1 cellular context compared by ENCODE assay signal in genomic region chr20:19661717-19662637, GRCh38.
A peak's percentile ranks its signal among the peaks of the same experiment; 100 is the strongest.
TF ChIP-seq lines count a peak whose summit lies in the region.

No MANE protein-coding gene starts in this region.

TF ChIP-seq in HepG2, 621 proteins besides CTCF, POLR2A, EP300 and RAD21 (continued from another document and continues in another):
- no peak for TF ChIP-seq ZFP36L2 (CRISPR knock-in tag; IDR thresholded peaks at IDR 0.05)
- TF ChIP-seq CREM (IDR thresholded peaks at IDR 0.05): no peak
- no peak for TF ChIP-seq CREM (CRISPR knock-in tag; IDR thresholded peaks at IDR 0.05)
- 0 out of 2 replicates have a peak, but pooled peaks have one; percentile 50 for TF ChIP-seq IRF9 (CRISPR knock-in tag; IDR thresholded peaks at IDR 0.05; ENCODE audit: borderline replicate concordance)
- TF ChIP-seq ZNF138 (CRISPR knock-in tag; IDR thresholded peaks at IDR 0.05; ENCODE audit: low read depth): peak; percentile 57; the same call in 1 of the 2 replicates
- peak; percentile 33; the same call in 1 of the 2 replicates for TF ChIP-seq ZNF331 (CRISPR knock-in tag; IDR thresholded peaks at IDR 0.05)
- TF ChIP-seq ZNF142 (CRISPR knock-in tag; IDR thresholded peaks at IDR 0.05): no peak
- no peak for TF ChIP-seq GPN1 (CRISPR knock-in tag; IDR thresholded peaks at IDR 0.05; ENCODE audit: borderline replicate concordance)
- no peak for TF ChIP-seq KMT2B (CRISPR knock-in tag; IDR thresholded peaks at IDR 0.05)
- TF ChIP-seq, protein P1, sequence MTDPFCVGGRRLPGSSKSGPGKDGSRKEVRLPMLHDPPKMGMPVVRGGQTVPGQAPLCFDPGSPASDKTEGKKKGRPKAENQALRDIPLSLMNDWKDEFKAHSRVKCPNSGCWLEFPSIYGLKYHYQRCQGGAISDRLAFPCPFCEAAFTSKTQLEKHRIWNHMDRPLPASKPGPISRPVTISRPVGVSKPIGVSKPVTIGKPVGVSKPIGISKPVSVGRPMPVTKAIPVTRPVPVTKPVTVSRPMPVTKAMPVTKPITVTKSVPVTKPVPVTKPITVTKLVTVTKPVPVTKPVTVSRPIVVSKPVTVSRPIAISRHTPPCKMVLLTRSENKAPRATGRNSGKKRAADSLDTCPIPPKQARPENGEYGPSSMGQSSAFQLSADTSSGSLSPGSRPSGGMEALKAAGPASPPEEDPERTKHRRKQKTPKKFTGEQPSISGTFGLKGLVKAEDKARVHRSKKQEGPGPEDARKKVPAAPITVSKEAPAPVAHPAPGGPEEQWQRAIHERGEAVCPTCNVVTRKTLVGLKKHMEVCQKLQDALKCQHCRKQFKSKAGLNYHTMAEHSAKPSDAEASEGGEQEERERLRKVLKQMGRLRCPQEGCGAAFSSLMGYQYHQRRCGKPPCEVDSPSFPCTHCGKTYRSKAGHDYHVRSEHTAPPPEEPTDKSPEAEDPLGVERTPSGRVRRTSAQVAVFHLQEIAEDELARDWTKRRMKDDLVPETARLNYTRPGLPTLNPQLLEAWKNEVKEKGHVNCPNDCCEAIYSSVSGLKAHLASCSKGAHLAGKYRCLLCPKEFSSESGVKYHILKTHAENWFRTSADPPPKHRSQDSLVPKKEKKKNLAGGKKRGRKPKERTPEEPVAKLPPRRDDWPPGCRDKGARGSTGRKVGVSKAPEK (CRISPR knock-in tag; IDR thresholded peaks at IDR 0.05; ENCODE audit: borderline replicate concordance): no peak
- no peak for TF ChIP-seq KAT2B (IDR thresholded peaks at IDR 0.05; ENCODE audit: borderline replicate concordance, low read depth, low read length)
- no peak for TF ChIP-seq NFIB (CRISPR knock-in tag; IDR thresholded peaks at IDR 0.05; ENCODE audit: borderline replicate concordance)
- no peak for TF ChIP-seq MTA1 (CRISPR knock-in tag; IDR thresholded peaks at IDR 0.05; ENCODE audit: borderline replicate concordance)
- TF ChIP-seq CBFB (CRISPR knock-in tag; IDR thresholded peaks at IDR 0.05): no peak
- no peak for TF ChIP-seq MTF1 (CRISPR knock-in tag; IDR thresholded peaks at IDR 0.05)
- no peak for TF ChIP-seq ETV6 (CRISPR knock-in tag; conservative IDR thresholded peaks at IDR 0.05)
- TF ChIP-seq ARID2 (CRISPR knock-in tag; IDR thresholded peaks at IDR 0.05; ENCODE audit: borderline replicate concordance): no peak
- no peak for TF ChIP-seq KDM4B (CRISPR knock-in tag; IDR thresholded peaks at IDR 0.05)
- TF ChIP-seq BRF2 (CRISPR knock-in tag; IDR thresholded peaks at IDR 0.05): no peak
- TF ChIP-seq SALL1 (CRISPR knock-in tag; IDR thresholded peaks at IDR 0.05): peak; percentile 49
- no peak for TF ChIP-seq ZNF619 (CRISPR knock-in tag; IDR thresholded peaks at IDR 0.05)
- no peak for TF ChIP-seq ZNF547 (CRISPR knock-in tag; IDR thresholded peaks at IDR 0.05)
- no peak for TF ChIP-seq ZNF713 (CRISPR knock-in tag; IDR thresholded peaks at IDR 0.05)
- no peak for TF ChIP-seq ZNF678 (CRISPR knock-in tag; IDR thresholded peaks at IDR 0.05)
- no peak for TF ChIP-seq RBM22 (optimal IDR thresholded peaks at IDR 0.05; ENCODE audit: low read length)
- TF ChIP-seq, protein P2, sequence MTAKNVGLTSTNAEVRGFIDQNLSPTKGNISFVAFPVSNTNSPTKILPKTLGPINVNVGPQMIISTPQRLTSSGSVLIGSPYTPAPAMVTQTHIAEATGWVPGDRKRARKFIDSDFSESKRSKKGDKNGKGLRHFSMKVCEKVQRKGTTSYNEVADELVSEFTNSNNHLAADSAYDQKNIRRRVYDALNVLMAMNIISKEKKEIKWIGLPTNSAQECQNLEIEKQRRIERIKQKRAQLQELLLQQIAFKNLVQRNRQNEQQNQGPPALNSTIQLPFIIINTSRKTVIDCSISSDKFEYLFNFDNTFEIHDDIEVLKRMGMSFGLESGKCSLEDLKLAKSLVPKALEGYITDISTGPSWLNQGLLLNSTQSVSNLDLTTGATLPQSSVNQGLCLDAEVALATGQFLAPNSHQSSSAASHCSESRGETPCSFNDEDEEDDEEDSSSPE (CRISPR knock-in tag; IDR thresholded peaks at IDR 0.05): no peak
- TF ChIP-seq FUBP1 (CRISPR knock-in tag; IDR thresholded peaks at IDR 0.05; ENCODE audit: borderline replicate concordance): no peak
- no peak for TF ChIP-seq MIER2 (CRISPR knock-in tag; IDR thresholded peaks at IDR 0.05)
- 0 out of 2 replicates have a peak, but pooled peaks have one; percentile 45 for TF ChIP-seq SRY (CRISPR knock-in tag; IDR thresholded peaks at IDR 0.05)
- TF ChIP-seq PHF21A (CRISPR knock-in tag; IDR thresholded peaks at IDR 0.05): no peak
- no peak for TF ChIP-seq NRL (CRISPR knock-in tag; IDR thresholded peaks at IDR 0.05; ENCODE audit: borderline replicate concordance)
- TF ChIP-seq ZNF160 (CRISPR knock-in tag; IDR thresholded peaks at IDR 0.05): no peak
- no peak for TF ChIP-seq NFE2L1 (CRISPR knock-in tag; IDR thresholded peaks at IDR 0.05; ENCODE audit: borderline replicate concordance)
- TF ChIP-seq, protein P3, sequence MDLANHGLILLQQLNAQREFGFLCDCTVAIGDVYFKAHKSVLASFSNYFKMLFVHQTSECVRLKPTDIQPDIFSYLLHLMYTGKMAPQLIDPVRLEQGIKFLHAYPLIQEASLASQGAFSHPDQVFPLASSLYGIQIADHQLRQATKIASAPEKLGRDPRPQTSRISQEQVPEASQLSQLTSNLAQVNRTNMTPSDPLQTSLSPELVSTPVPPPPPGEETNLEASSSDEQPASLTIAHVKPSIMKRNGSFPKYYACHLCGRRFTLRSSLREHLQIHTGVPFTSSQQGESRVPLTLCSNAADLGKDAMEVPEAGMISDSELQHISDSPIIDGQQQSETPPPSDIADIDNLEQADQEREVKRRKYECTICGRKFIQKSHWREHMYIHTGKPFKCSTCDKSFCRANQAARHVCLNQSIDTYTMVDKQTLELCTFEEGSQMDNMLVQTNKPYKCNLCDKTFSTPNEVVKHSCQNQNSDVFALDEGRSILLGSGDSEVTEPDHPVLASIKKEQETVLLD (CRISPR knock-in tag; IDR thresholded peaks at IDR 0.05; ENCODE audit: low read depth): no peak
- TF ChIP-seq ZSCAN22 (CRISPR knock-in tag; IDR thresholded peaks at IDR 0.05): no peak
- TF ChIP-seq KDM2A (CRISPR knock-in tag; IDR thresholded peaks at IDR 0.05; ENCODE audit: borderline replicate concordance, low read depth): peak; percentile 74; the same call in 1 of the 2 replicates
- no peak for TF ChIP-seq ZNF263 (CRISPR knock-in tag; IDR thresholded peaks at IDR 0.05)
- TF ChIP-seq ZNF839 (CRISPR knock-in tag; IDR thresholded peaks at IDR 0.05; ENCODE audit: borderline replicate concordance): no peak
- TF ChIP-seq SAFB2 (CRISPR knock-in tag; IDR thresholded peaks at IDR 0.05; ENCODE audit: borderline replicate concordance, low read depth): 0 out of 2 replicates have a peak, but pooled peaks have one; percentile 18
- TF ChIP-seq, protein P4, sequence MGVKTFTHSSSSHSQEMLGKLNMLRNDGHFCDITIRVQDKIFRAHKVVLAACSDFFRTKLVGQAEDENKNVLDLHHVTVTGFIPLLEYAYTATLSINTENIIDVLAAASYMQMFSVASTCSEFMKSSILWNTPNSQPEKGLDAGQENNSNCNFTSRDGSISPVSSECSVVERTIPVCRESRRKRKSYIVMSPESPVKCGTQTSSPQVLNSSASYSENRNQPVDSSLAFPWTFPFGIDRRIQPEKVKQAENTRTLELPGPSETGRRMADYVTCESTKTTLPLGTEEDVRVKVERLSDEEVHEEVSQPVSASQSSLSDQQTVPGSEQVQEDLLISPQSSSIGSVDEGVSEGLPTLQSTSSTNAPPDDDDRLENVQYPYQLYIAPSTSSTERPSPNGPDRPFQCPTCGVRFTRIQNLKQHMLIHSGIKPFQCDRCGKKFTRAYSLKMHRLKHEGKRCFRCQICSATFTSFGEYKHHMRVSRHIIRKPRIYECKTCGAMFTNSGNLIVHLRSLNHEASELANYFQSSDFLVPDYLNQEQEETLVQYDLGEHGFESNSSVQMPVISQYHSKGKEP (CRISPR knock-in tag; IDR thresholded peaks at IDR 0.05): no peak
- TF ChIP-seq ZNF720 (CRISPR knock-in tag; IDR thresholded peaks at IDR 0.05): no peak
- TF ChIP-seq, protein P5, sequence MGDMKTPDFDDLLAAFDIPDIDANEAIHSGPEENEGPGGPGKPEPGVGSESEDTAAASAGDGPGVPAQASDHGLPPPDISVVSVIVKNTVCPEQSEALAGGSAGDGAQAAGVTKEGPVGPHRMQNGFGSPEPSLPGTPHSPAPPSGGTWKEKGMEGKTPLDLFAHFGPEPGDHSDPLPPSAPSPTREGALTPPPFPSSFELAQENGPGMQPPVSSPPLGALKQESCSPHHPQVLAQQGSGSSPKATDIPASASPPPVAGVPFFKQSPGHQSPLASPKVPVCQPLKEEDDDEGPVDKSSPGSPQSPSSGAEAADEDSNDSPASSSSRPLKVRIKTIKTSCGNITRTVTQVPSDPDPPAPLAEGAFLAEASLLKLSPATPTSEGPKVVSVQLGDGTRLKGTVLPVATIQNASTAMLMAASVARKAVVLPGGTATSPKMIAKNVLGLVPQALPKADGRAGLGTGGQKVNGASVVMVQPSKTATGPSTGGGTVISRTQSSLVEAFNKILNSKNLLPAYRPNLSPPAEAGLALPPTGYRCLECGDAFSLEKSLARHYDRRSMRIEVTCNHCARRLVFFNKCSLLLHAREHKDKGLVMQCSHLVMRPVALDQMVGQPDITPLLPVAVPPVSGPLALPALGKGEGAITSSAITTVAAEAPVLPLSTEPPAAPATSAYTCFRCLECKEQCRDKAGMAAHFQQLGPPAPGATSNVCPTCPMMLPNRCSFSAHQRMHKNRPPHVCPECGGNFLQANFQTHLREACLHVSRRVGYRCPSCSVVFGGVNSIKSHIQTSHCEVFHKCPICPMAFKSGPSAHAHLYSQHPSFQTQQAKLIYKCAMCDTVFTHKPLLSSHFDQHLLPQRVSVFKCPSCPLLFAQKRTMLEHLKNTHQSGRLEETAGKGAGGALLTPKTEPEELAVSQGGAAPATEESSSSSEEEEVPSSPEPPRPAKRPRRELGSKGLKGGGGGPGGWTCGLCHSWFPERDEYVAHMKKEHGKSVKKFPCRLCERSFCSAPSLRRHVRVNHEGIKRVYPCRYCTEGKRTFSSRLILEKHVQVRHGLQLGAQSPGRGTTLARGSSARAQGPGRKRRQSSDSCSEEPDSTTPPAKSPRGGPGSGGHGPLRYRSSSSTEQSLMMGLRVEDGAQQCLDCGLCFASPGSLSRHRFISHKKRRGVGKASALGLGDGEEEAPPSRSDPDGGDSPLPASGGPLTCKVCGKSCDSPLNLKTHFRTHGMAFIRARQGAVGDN (CRISPR knock-in tag; IDR thresholded peaks at IDR 0.05): peak; percentile 46
- TF ChIP-seq TMF1 (CRISPR knock-in tag; IDR thresholded peaks at IDR 0.05; ENCODE audit: low read depth): no peak
